8 cellular contexts compared by ENCODE assay signal in genomic region chr17:8155341-8156173, GRCh38. TPM values are rescaled to one million over a fixed set of nuclear protein-coding genes. Genes with fewer than 3 reads are reported as not detected.
DNase-seq lines count a peak whose midpoint lies in the region; ATAC-seq and TF ChIP-seq lines count a peak whose summit lies in the region.
"Had no signal": no experiment of that assay in that cellular context is flagged by ENCODE, and none has a peak within 500 bp of the region (broad histone marks: within the 10 kb centered on the region; RNA-seq: fewer than 3 reads in every experiment).

No MANE protein-coding gene starts in this region.

- H3K9me3 Mint-ChIP-seq in MCF 10A (ENCODE audit: unreplicated experiment): no peaks in the 10 kb centered on the region

- H3K36me3 Mint-ChIP-seq in MCF 10A (ENCODE audit: insufficient read depth, unreplicated experiment): peaks cover 16% of the 10 kb centered on the region

- BruUV-seq in MCF 10A (replicated peaks; lab: Mats Ljungman, UMichigan): TSS peak; percentile 43

- H3K27me3 Mint-ChIP-seq in MCF 10A (ENCODE audit: insufficient read depth, unreplicated experiment): no peaks in the 10 kb centered on the region

- peaks cover 32% of the 10 kb centered on the region for H3K4me1 Mint-ChIP-seq in MCF 10A (ENCODE audit: insufficient read depth, unreplicated experiment)

- DNase-seq in HL-60 (ENCODE audit: low read depth in 1 of 2, low spot score in 1 of 2): no peak
- DNase-seq in MCF 10A (ENCODE audit: unreplicated experiment): no peak
- DNase-seq in left lobe of liver (ENCODE audit: low spot score): peak; percentile 54
- no peak for DNase-seq in testis
- DNase-seq in stimulated activated CD4-positive, alpha-beta T cell treated with anti-CD3 and anti-CD28 coated beads, Interleukin-4, amount 100 ng/mL, for 24 hours: no peak
- no peak for DNase-seq in NCI-H510A treated with DMSO at 0.1 percent for 48 hours (lab: John Stamatoyannopoulos, UW)

- no peaks in the 10 kb centered on the region for H3K9me3 ChIP-seq in testis

- no peak overlapping the region for H3K4me3 Mint-ChIP-seq in MCF 10A (ENCODE audit: unreplicated experiment)
- H3K4me3 Mint-ChIP-seq: brain had no signal

- no peak for TF ChIP-seq POLR2A in testis (IDR thresholded peaks at IDR 0.05)

- peak overlapping the region; percentile 47 for H3K4me3 ChIP-seq in HL-60 (replicated peaks; ENCODE audit: insufficient read depth, low read length)
- H3K4me3 ChIP-seq in testis: peak overlapping the region; percentile 95 to 99

- intact Hi-C loops in MCF 10A (cut with micrococcal nuclease): loop anchor here (1.0 to 2.0 kb wide), 2 partner anchors 16 to 31 kb away; no protein-coding TSS in a partner anchor
- intact Hi-C loops in testis (cut with DNase I; ENCODE audit: low total_unique reads): no loop called here

- CTCF ChIA-PET in MCF 10A (lab: Yijun Ruan, JAX): interaction anchor here (0.6 to 8.7 kb wide), 7 partner anchors 14 to 80 kb away, joined by 3 to 59 read pairs (median 3); partner anchors contain the start of gene ALOXE3

- no peak overlapping the region for H3K27ac Mint-ChIP-seq in MCF 10A (ENCODE audit: low read depth, unreplicated experiment)

- TF ChIP-seq CTCF in HL-60 (IDR thresholded peaks at IDR 0.05; ENCODE audit: insufficient read depth, low read length) (no peak), MCF 10A (IDR thresholded peaks at IDR 0.05; ENCODE audit: unreplicated experiment) (no peak), testis (IDR thresholded peaks at IDR 0.05) (no peak)

- ATAC-seq in left lobe of liver: no peak
- ATAC-seq in HG03571 (IDR thresholded peaks at IDR 0.05; ENCODE audit: unreplicated experiment): no peak

- no peaks in the 10 kb centered on the region for H3K36me3 ChIP-seq in testis (ENCODE audit: low read depth, missing control alignments)

- 3 to 4% methylated on average over 22 of the region's 22 CpGs for WGBS in testis, 2 donors

- H3K27me3 ChIP-seq in HL-60 (ENCODE audit: insufficient read depth, poor library complexity, severe bottlenecking) (no peaks in the 10 kb centered on the region), testis (no peaks in the 10 kb centered on the region)

- H3K4me1 ChIP-seq in testis: peaks cover 37% of the 10 kb centered on the region

- POLR2A ChIA-PET in MCF 10A (lab: Yijun Ruan, JAX): interaction anchor here (0.6 to 16.5 kb wide), 34 partner anchors 8 to 913 kb away, joined by 3 to 429 read pairs (median 6); partner anchors contain the start of genes ALOXE3, AURKB, BORCS6 and CNTROB

- H3K27ac ChIP-seq in HL-60 (replicated peaks): peak overlapping the region; percentile 56
- H3K27ac ChIP-seq in testis: peak overlapping the region; percentile 99 to 100

RNA-seq across cellular contexts. Expression of gene PER1, which starts 3.4 kb away (rescaled TPM):
- 165 and 190 TPM in 2 replicates for total RNA-seq in MCF 10A (2022)
- 108 TPM for total RNA-seq in left lobe of liver
- 100 to 1,000 TPM in 1 of 2 donors, 10 to 100 TPM in 1; 96.0 to 119 TPM for total RNA-seq in testis
- 55.1 TPM for polyA plus RNA-seq in testis (ENCODE audit: insufficient read depth, low read depth, low replicate concordance)

RNA-seq across cellular contexts. Expression of gene VAMP2, which starts 7.2 kb away (rescaled TPM):
- total RNA-seq in MCF 10A (2022): 37.7 and 42.8 TPM in 2 replicates
- 18.1 TPM for total RNA-seq in left lobe of liver
- 10 to 100 TPM; 66.3 to 76.5 TPM for total RNA-seq in testis
- 116 TPM for polyA plus RNA-seq in testis (ENCODE audit: insufficient read depth, low read depth, low replicate concordance)

RNA-seq across cellular contexts. Expression of gene TMEM107, which starts 20.6 kb away (rescaled TPM):
- total RNA-seq in MCF 10A (2022) (7.6 and 8.4 TPM in 2 replicates), left lobe of liver (3.6 TPM), testis (10 to 100 TPM; 17.2 to 23.2 TPM)
- 31.8 TPM for polyA plus RNA-seq in testis (ENCODE audit: insufficient read depth, low read depth, low replicate concordance)

RNA-seq across cellular contexts. Expression of gene HES7, which starts 31.7 kb away (rescaled TPM):
- total RNA-seq in MCF 10A (2022): 5.8 and 5.9 TPM in 2 replicates
- not detected for total RNA-seq in left lobe of liver
- total RNA-seq in testis: under 1 TPM in 1 of 2 donors, not detected in 1; 0.31 TPM
- 0.25 TPM for polyA plus RNA-seq in testis (ENCODE audit: insufficient read depth, low read depth, low replicate concordance)

RNA-seq across cellular contexts. Expression of gene BORCS6, which starts 34.4 kb away (rescaled TPM):
- total RNA-seq in MCF 10A (2022): 3.9 and 4.4 TPM in 2 replicates
- 4.5 TPM for total RNA-seq in left lobe of liver
- 10 to 100 TPM in 1 of 2 donors, 1 to 10 TPM in 1; 8.7 to 10.4 TPM for total RNA-seq in testis
- 8.5 TPM for polyA plus RNA-seq in testis (ENCODE audit: insufficient read depth, low read depth, low replicate concordance)
